ENCODE assay signal across 9 cellular contexts in genomic region chr19:19475845-19476828, GRCh38. TPM values are rescaled to one million over a fixed set of nuclear protein-coding genes. Genes with fewer than 3 reads are reported as not detected.
DNase-seq lines count a peak whose midpoint lies in the region; ATAC-seq, FAIRE-seq and TF ChIP-seq lines count a peak whose summit lies in the region.
"Had no signal": no experiment of that assay in that cellular context is flagged by ENCODE, and none has a peak within 500 bp of the region (broad histone marks: within the 10 kb centered on the region; RNA-seq: fewer than 3 reads in every experiment).

No MANE protein-coding gene starts in this region.

- DNase-seq in AG08395 (ENCODE audit: low spot score) = peak; percentile 38
- no peak for DNase-seq in HCT116 (ENCODE audit: low read depth, low spot score)
- no peak for DNase-seq in activated T-helper 1 cell treated with anti-CD3 and anti-CD28 coated beads, Interleukin-12 subunit alpha, Interleukin-12 subunit beta, Interleukin-2, Interleukin-4 antibody, amounts not matched to agents 30 ng/mL and 10 ng/mL and 1 ng/mL, durations not matched to agents 14 hours and 24 hours and 36 hours (ENCODE audit: low spot score)
- no peak for DNase-seq in keratinocyte (ENCODE audit: low read depth, low spot score)
- no peak for DNase-seq in NCI-H2196 treated with DMSO at 0.1 percent for 48 hours (lab: John Stamatoyannopoulos, UW; ENCODE audit: unreplicated experiment)
- no peak for DNase-seq in DMS153 (lab: John Stamatoyannopoulos, UW)
- DNase-seq: T-helper 9 cell had no signal

- no peaks in the 10 kb centered on the region for H3K9me3 Mint-ChIP-seq in activated T-helper 1 cell treated with anti-CD3 and anti-CD28 coated beads, Interleukin-12 subunit alpha, Interleukin-12 subunit beta, Interleukin-2, Interleukin-4 antibody, amounts not matched to agents 30 ng/mL and 10 ng/mL and 1 ng/mL, durations not matched to agents 14 hours and 24 hours and 36 hours

- ATAC-seq in HCT116 = peak; percentile 68
- no peak for ATAC-seq in HG03460 (IDR thresholded peaks at IDR 0.05; ENCODE audit: unreplicated experiment)
- no peak for ATAC-seq in GM21360 (IDR thresholded peaks at IDR 0.05; ENCODE audit: unreplicated experiment)

- peak overlapping the region; percentile 81 for H3K27ac Mint-ChIP-seq in activated T-helper 1 cell treated with anti-CD3 and anti-CD28 coated beads, Interleukin-12 subunit alpha, Interleukin-12 subunit beta, Interleukin-2, Interleukin-4 antibody, amounts not matched to agents 30 ng/mL and 10 ng/mL and 1 ng/mL, durations not matched to agents 14 hours and 24 hours and 36 hours

- no peak for TF ChIP-seq POLR2A in HCT116 (IDR thresholded peaks at IDR 0.05; ENCODE audit: borderline replicate concordance, extremely low read depth, insufficient read depth, insufficient read length)

- peaks cover 3% of the 10 kb centered on the region for H3K9me1 ChIP-seq in keratinocyte (ENCODE audit: control insufficient read depth, extremely low read depth, insufficient read depth, low read length)

- no peaks in the 10 kb centered on the region for H3K9me3 ChIP-seq in HCT116 (ENCODE audit: control insufficient read depth in 1 of 2, insufficient read depth in 1 of 2, low read depth in 1 of 2, low read length in 2 of 2)
- no peaks in the 10 kb centered on the region for H3K9me3 ChIP-seq in keratinocyte (ENCODE audit: control insufficient read depth, low read depth, low read length)

- H4K20me1 ChIP-seq in HCT116 (ENCODE audit: insufficient read depth) (peaks cover 10% of the 10 kb centered on the region; the same call in 1 of the 2 replicates), keratinocyte (ENCODE audit: control insufficient read depth, extremely low read depth, insufficient read depth, low read length) (peaks cover 17% of the 10 kb centered on the region)

- H3K27me3 Mint-ChIP-seq in activated T-helper 1 cell treated with anti-CD3 and anti-CD28 coated beads, Interleukin-12 subunit alpha, Interleukin-12 subunit beta, Interleukin-2, Interleukin-4 antibody, amounts not matched to agents 30 ng/mL and 10 ng/mL and 1 ng/mL, durations not matched to agents 14 hours and 24 hours and 36 hours (ENCODE audit: insufficient read depth) = no peaks in the 10 kb centered on the region

- H3K4me1 ChIP-seq in HCT116 (ENCODE audit: control insufficient read depth in 1 of 2, insufficient read depth in 2 of 2, low read length in 2 of 2) (peaks cover 0 to 6% of the 10 kb centered on the region in 2 experiments; a peak in 3 of 4 replicates), keratinocyte (ENCODE audit: control insufficient read depth, extremely low read depth, insufficient read depth, low read length) (no peaks in the 10 kb centered on the region)

- H3K4me2 ChIP-seq in HCT116 (ENCODE audit: low read length) (no peak overlapping the region), keratinocyte (ENCODE audit: control insufficient read depth, extremely low read depth, insufficient read depth, low read depth, low read length) (no peak overlapping the region)

- H3K36me3 ChIP-seq in HCT116 (ENCODE audit: control insufficient read depth in 1 of 2, insufficient read depth in 2 of 2, low read length in 2 of 2) (peaks cover 0 to 9% of the 10 kb centered on the region in 2 experiments; a peak in 3 of 4 replicates), keratinocyte (ENCODE audit: control insufficient read depth in 2 of 2, extremely low read depth in 1 of 2, insufficient read depth in 2 of 2, low read length in 2 of 2) (peaks cover 32 to 35% of the 10 kb centered on the region in 2 experiments)

- RAD21 ChIA-PET in HCT116 (lab: Charles Lee; ENCODE audit: low non-redundant PET in 1 of 2, low total read pairs in 2 of 2, uncharacterized antibody in 2 of 2, unreplicated experiment in 2 of 2) = no interaction called here

- no peaks in the 10 kb centered on the region for H3K27me3 ChIP-seq in HCT116 (ENCODE audit: insufficient read depth, low read length)
- H3K27me3 ChIP-seq in keratinocyte (ENCODE audit: control insufficient read depth, extremely low read depth, insufficient read depth, low read length) = no peaks in the 10 kb centered on the region

- H2AFZ ChIP-seq in HCT116 (ENCODE audit: low read depth, low read length, poor library complexity, severe bottlenecking) = no peak overlapping the region
- no peak overlapping the region for H2AFZ ChIP-seq in keratinocyte (ENCODE audit: control insufficient read depth, low read length)

- no TSS peak for BruUV-seq in HCT116 (replicated peaks; lab: Mats Ljungman, UMichigan)

- dilution Hi-C loops in keratinocyte (cut with MboI; ENCODE audit: extremely low pct_ligation_motif_present, low sequenced_read_pairs) = no loop called here

- no peaks in the 10 kb centered on the region for H3K9me2 ChIP-seq in HCT116 (ENCODE audit: insufficient read depth)

- H3K4me3 Mint-ChIP-seq in activated T-helper 1 cell treated with anti-CD3 and anti-CD28 coated beads, Interleukin-12 subunit alpha, Interleukin-12 subunit beta, Interleukin-2, Interleukin-4 antibody, amounts not matched to agents 30 ng/mL and 10 ng/mL and 1 ng/mL, durations not matched to agents 14 hours and 24 hours and 36 hours = peak overlapping the region; percentile 30

- TF ChIP-seq CTCF in HCT116 (IDR thresholded peaks at IDR 0.05 in 2 of 3, conservative IDR thresholded peaks at IDR 0.05 in 1 of 3; ENCODE audit: borderline replicate concordance in 1 of 3, insufficient read depth in 1 of 3, low read depth in 2 of 3, low read length in 2 of 3) (peak; percentile 14 to 34 (median 32); a peak in 3 of 6 replicates), keratinocyte (optimal IDR thresholded peaks at IDR 0.05 in 1 of 3, IDR thresholded peaks at IDR 0.05 in 1 of 3, conservative IDR thresholded peaks at IDR 0.05 in 1 of 3; ENCODE audit: extremely low read depth in 1 of 3, insufficient read depth in 2 of 3, low read length in 3 of 3) (peak; percentile 42 to 59 (median 56))

- H3K79me2 ChIP-seq in HCT116 (ENCODE audit: insufficient read depth, low read length) (peaks cover 100% of the 10 kb centered on the region), keratinocyte (ENCODE audit: control insufficient read depth, insufficient read depth, low read length) (peaks cover 92% of the 10 kb centered on the region)

- peaks cover 80% of the 10 kb centered on the region for H3K4me1 Mint-ChIP-seq in activated T-helper 1 cell treated with anti-CD3 and anti-CD28 coated beads, Interleukin-12 subunit alpha, Interleukin-12 subunit beta, Interleukin-2, Interleukin-4 antibody, amounts not matched to agents 30 ng/mL and 10 ng/mL and 1 ng/mL, durations not matched to agents 14 hours and 24 hours and 36 hours (ENCODE audit: low read depth)

- no peak overlapping the region for H3K27ac ChIP-seq in HCT116 (ENCODE audit: low read depth, low read length)
- H3K27ac ChIP-seq in keratinocyte (ENCODE audit: control insufficient read depth, insufficient read depth, low read length) = no peak overlapping the region

- no peak for FAIRE-seq in keratinocyte (lab: Jason Lieb, UNC)

- peak; percentile 48 for TF ChIP-seq RAD21 in HCT116 (IDR thresholded peaks at IDR 0.05; ENCODE audit: low read depth)

- intact Hi-C loops in HCT116 (cut with micrococcal nuclease) = no loop called here
- intact Hi-C loops in activated T-helper 1 cell treated with anti-CD3 and anti-CD28 coated beads, Interleukin-12 subunit alpha, Interleukin-12 subunit beta, Interleukin-2, Interleukin-4 antibody, amounts not matched to agents 30 ng/mL and 10 ng/mL and 1 ng/mL, durations not matched to agents 14 hours and 24 hours and 36 hours (cut with micrococcal nuclease) = no loop called here

- H3K36me3 Mint-ChIP-seq in activated T-helper 1 cell treated with anti-CD3 and anti-CD28 coated beads, Interleukin-12 subunit alpha, Interleukin-12 subunit beta, Interleukin-2, Interleukin-4 antibody, amounts not matched to agents 30 ng/mL and 10 ng/mL and 1 ng/mL, durations not matched to agents 14 hours and 24 hours and 36 hours (ENCODE audit: low read depth) = peaks cover 24% of the 10 kb centered on the region

- H3K9ac ChIP-seq in HCT116 (ENCODE audit: low read length) = no peak overlapping the region
- H3K9ac ChIP-seq in keratinocyte (ENCODE audit: control insufficient read depth, extremely low read depth, insufficient read depth, low read length) = no peak overlapping the region

- H3K4me3 ChIP-seq in HCT116 (replicated peaks in 1 of 2; ENCODE audit: low read depth in 1 of 2, low read length in 2 of 2) = no peak overlapping the region
- no peak overlapping the region for H3K4me3 ChIP-seq in keratinocyte (ENCODE audit: control insufficient read depth in 2 of 3, extremely low read depth in 1 of 3, insufficient read depth in 2 of 3, low read depth in 1 of 3, low read length in 3 of 3)

- POLR2A ChIA-PET in HCT116 (lab: Charles Lee) = no interaction called here

- CTCF ChIA-PET in HCT116 (lab: Charles Lee) = no interaction called here

RNA-seq across cellular contexts. Expression of gene TSSK6, which starts 39.2 kb away (rescaled TPM):
- 4.1 TPM for total RNA-seq in HCT116 (2021; ENCODE audit: unreplicated experiment)
- polyA plus RNA-seq in HCT116 (2012) = 2.7 and 4.1 TPM in 2 replicates
- total RNA-seq in activated T-helper 1 cell treated with anti-CD3 and anti-CD28 coated beads, Interleukin-12 subunit alpha, Interleukin-12 subunit beta, Interleukin-2, Interleukin-4 antibody, amounts not matched to agents 30 ng/mL and 10 ng/mL and 1 ng/mL, durations not matched to agents 14 hours and 24 hours and 36 hours = 3.0 and 4.1 TPM in 2 replicates
- 0.47 to 1.0 TPM (median 0.77 TPM) in 3 replicates for polyA plus RNA-seq in keratinocyte
- not detected for polyA plus RNA-seq in keratinocyte (2011; ENCODE audit: low read depth)
- 0.45 and 1.0 TPM in 2 replicates for polyA plus RNA-seq in keratinocyte (2011; cell fraction: cytosol; rRNA removed)
- polyA plus RNA-seq in keratinocyte (2011; cell fraction: nucleus; rRNA removed) = 0.70 and 2.1 TPM in 2 replicates
- polyA plus RNA-seq in keratinocyte (2012; ENCODE audit: low replicate concordance) = 0.37 and 1.2 TPM in 2 replicates
- not detected in 3 replicates for polyA minus RNA-seq in keratinocyte
- not detected for polyA minus RNA-seq in keratinocyte (2011; cell fraction: cytosol; rRNA and poly(A)+ RNA removed)
- 0.63 and 0.78 TPM in 2 replicates for polyA minus RNA-seq in keratinocyte (2011; cell fraction: nucleus; rRNA and poly(A)+ RNA removed)

RNA-seq across cellular contexts. Expression of gene NDUFA13, which starts 39.9 kb away (rescaled TPM):
- 339 TPM for total RNA-seq in HCT116 (2021; ENCODE audit: unreplicated experiment)
- 415 and 570 TPM in 2 replicates for polyA plus RNA-seq in HCT116 (2012)
- total RNA-seq in activated T-helper 1 cell treated with anti-CD3 and anti-CD28 coated beads, Interleukin-12 subunit alpha, Interleukin-12 subunit beta, Interleukin-2, Interleukin-4 antibody, amounts not matched to agents 30 ng/mL and 10 ng/mL and 1 ng/mL, durations not matched to agents 14 hours and 24 hours and 36 hours = 408 and 410 TPM in 2 replicates
- polyA plus RNA-seq in keratinocyte = 294 to 475 TPM (median 343 TPM) in 3 replicates
- polyA plus RNA-seq in keratinocyte (2011; ENCODE audit: low read depth) = 523 TPM
- 167 and 490 TPM in 2 replicates for polyA plus RNA-seq in keratinocyte (2011; cell fraction: cytosol; rRNA removed)
- 169 and 188 TPM in 2 replicates for polyA plus RNA-seq in keratinocyte (2011; cell fraction: nucleus; rRNA removed)
- polyA plus RNA-seq in keratinocyte (2012; ENCODE audit: low replicate concordance) = 285 and 463 TPM in 2 replicates
- 116 to 149 TPM (median 142 TPM) in 3 replicates for polyA minus RNA-seq in keratinocyte
- 191 TPM for polyA minus RNA-seq in keratinocyte (2011; cell fraction: cytosol; rRNA and poly(A)+ RNA removed)
- polyA minus RNA-seq in keratinocyte (2011; cell fraction: nucleus; rRNA and poly(A)+ RNA removed) = 36.9 and 41.3 TPM in 2 replicates

RNA-seq across cellular contexts. Expression of gene YJEFN3, which starts 52.6 kb away (rescaled TPM):
- total RNA-seq in HCT116 (2021; ENCODE audit: unreplicated experiment) = 25.3 TPM
- polyA plus RNA-seq in HCT116 (2012) = 10.1 and 11.7 TPM in 2 replicates
- 13.6 and 15.0 TPM in 2 replicates for total RNA-seq in activated T-helper 1 cell treated with anti-CD3 and anti-CD28 coated beads, Interleukin-12 subunit alpha, Interleukin-12 subunit beta, Interleukin-2, Interleukin-4 antibody, amounts not matched to agents 30 ng/mL and 10 ng/mL and 1 ng/mL, durations not matched to agents 14 hours and 24 hours and 36 hours
- polyA plus RNA-seq in keratinocyte = 0.56 to 1.4 TPM (median 1.2 TPM) in 3 replicates
- polyA plus RNA-seq in keratinocyte (2011; ENCODE audit: low read depth) = 2.0 TPM
- polyA plus RNA-seq in keratinocyte (2011; cell fraction: cytosol; rRNA removed) = 0.11 and 0.26 TPM in 2 replicates
- polyA plus RNA-seq in keratinocyte (2011; cell fraction: nucleus; rRNA removed) = 7.7 and 8.1 TPM in 2 replicates
- polyA plus RNA-seq in keratinocyte (2012; ENCODE audit: low replicate concordance) = 0.78 and 2.9 TPM in 2 replicates
- polyA minus RNA-seq in keratinocyte = 0.43 to 0.86 TPM (median 0.69 TPM) in 3 replicates
- polyA minus RNA-seq in keratinocyte (2011; cell fraction: cytosol; rRNA and poly(A)+ RNA removed) = not detected
- polyA minus RNA-seq in keratinocyte (2011; cell fraction: nucleus; rRNA and poly(A)+ RNA removed) = 0.95 and 1.9 TPM in 2 replicates
